In genomic region chr7:41870017-41870416, GRCh38 we compare ENCODE assay signal across 12 cellular contexts.
A peak's percentile ranks its signal among the peaks of the same experiment; 100 is the strongest.
DNase-seq lines count a peak whose midpoint lies in the region; ATAC-seq and TF ChIP-seq lines count a peak whose summit lies in the region.
"Had no signal": no experiment of that assay in that cellular context is flagged by ENCODE, and none has a peak within 500 bp of the region (broad histone marks: within the 10 kb centered on the region; RNA-seq: fewer than 3 reads in every experiment).

No MANE protein-coding gene starts in this region.

- H3K4me2 ChIP-seq in smooth muscle cell = peak overlapping the region; percentile 50

- H3K27ac ChIP-seq in smooth muscle cell (ENCODE audit: low read depth) = peak overlapping the region; percentile 75
- H3K27ac ChIP-seq in Peyer's patch = no peak overlapping the region

- H3K27me3 Mint-ChIP-seq in activated CD8-positive, alpha-beta T cell treated with anti-CD3 and anti-CD28 coated beads for 36 hours = peaks cover 29% of the 10 kb centered on the region
- peaks cover 19% of the 10 kb centered on the region for H3K27me3 Mint-ChIP-seq in activated CD8-positive, alpha-beta T cell treated with anti-CD3 and anti-CD28 coated beads, Interleukin-2, amount 10 ng/mL, durations not matched to agents 7 days and 5 days (ENCODE audit: low read depth)

- no peak overlapping the region for H3K4me3 ChIP-seq in smooth muscle cell
- H3K4me3 ChIP-seq in Peyer's patch = no peak overlapping the region

- peak overlapping the region; percentile 40 for H2AFZ ChIP-seq in smooth muscle cell (ENCODE audit: low read depth)

- H3K36me3 ChIP-seq in smooth muscle cell (ENCODE audit: low read depth) = no peaks in the 10 kb centered on the region
- no peaks in the 10 kb centered on the region for H3K36me3 ChIP-seq in Peyer's patch

- peaks cover 23% of the 10 kb centered on the region for H3K4me1 Mint-ChIP-seq in activated CD8-positive, alpha-beta T cell treated with anti-CD3 and anti-CD28 coated beads for 36 hours (ENCODE audit: low read depth)
- H3K4me1 Mint-ChIP-seq in activated CD8-positive, alpha-beta T cell treated with anti-CD3 and anti-CD28 coated beads, Interleukin-2, amount 10 ng/mL, durations not matched to agents 7 days and 5 days (ENCODE audit: low read depth) = peaks cover 27% of the 10 kb centered on the region

- H3F3A ChIP-seq in smooth muscle cell (ENCODE audit: low read depth) = no peaks in the 10 kb centered on the region

- CTCF ChIA-PET in activated CD8-positive, alpha-beta T cell treated with anti-CD3 and anti-CD28 coated beads for 36 hours (lab: Charles Lee) = interaction anchor here (1.1 to 3.1 kb wide), 3 partner anchors 10 to 71 kb away, joined by 3 to 12 read pairs (median 9); no protein-coding TSS in a partner anchor
- CTCF ChIA-PET in activated CD8-positive, alpha-beta T cell treated with anti-CD3 and anti-CD28 coated beads, Interleukin-2, amount 10 ng/mL, durations not matched to agents 7 days and 5 days (lab: Charles Lee) = interaction anchor here (1.1 to 1.2 kb wide), 2 partner anchors 12 to 71 kb away, joined by 3 to 4 read pairs; no protein-coding TSS in a partner anchor

- H3K9ac ChIP-seq in smooth muscle cell (ENCODE audit: low read depth) = no peak overlapping the region

- H3K9me3 Mint-ChIP-seq in activated CD8-positive, alpha-beta T cell treated with anti-CD3 and anti-CD28 coated beads for 36 hours = peaks cover 5% of the 10 kb centered on the region
- peaks cover 33% of the 10 kb centered on the region for H3K9me3 Mint-ChIP-seq in activated CD8-positive, alpha-beta T cell treated with anti-CD3 and anti-CD28 coated beads, Interleukin-2, amount 10 ng/mL, durations not matched to agents 7 days and 5 days (ENCODE audit: insufficient read depth)
- H3K9me3 Mint-ChIP-seq: effector memory CD8-positive, alpha-beta T cell had no signal

- intact Hi-C loops in activated CD8-positive, alpha-beta T cell treated with anti-CD3 and anti-CD28 coated beads for 36 hours (cut with micrococcal nuclease) = loop anchor here (5.0 kb wide), 1 partner anchor 53 kb away; no protein-coding TSS in a partner anchor

- no peak for TF ChIP-seq POLR2A in Peyer's patch (IDR thresholded peaks at IDR 0.05)

- H3K9me3 ChIP-seq in smooth muscle cell (replicated peaks; ENCODE audit: low read depth) (no peaks in the 10 kb centered on the region), Peyer's patch (no peaks in the 10 kb centered on the region)

- H3K36me3 Mint-ChIP-seq in activated CD8-positive, alpha-beta T cell treated with anti-CD3 and anti-CD28 coated beads for 36 hours (ENCODE audit: low read depth) = peaks cover 2% of the 10 kb centered on the region
- peaks cover 14% of the 10 kb centered on the region for H3K36me3 Mint-ChIP-seq in activated CD8-positive, alpha-beta T cell treated with anti-CD3 and anti-CD28 coated beads, Interleukin-2, amount 10 ng/mL, durations not matched to agents 7 days and 5 days (ENCODE audit: low read depth)

- POLR2A ChIA-PET in activated CD8-positive, alpha-beta T cell treated with anti-CD3 and anti-CD28 coated beads for 36 hours (lab: Charles Lee) = interaction anchor here (1.2 kb wide), 1 partner anchor 12 kb away, joined by 4 read pairs; no protein-coding TSS in a partner anchor
- POLR2A ChIA-PET in activated CD8-positive, alpha-beta T cell treated with anti-CD3 and anti-CD28 coated beads, Interleukin-2, amount 10 ng/mL, durations not matched to agents 7 days and 5 days (lab: Charles Lee) = no interaction called here

- H3K27ac Mint-ChIP-seq in activated CD8-positive, alpha-beta T cell treated with anti-CD3 and anti-CD28 coated beads for 36 hours = peak overlapping the region; percentile 34
- no peak overlapping the region for H3K27ac Mint-ChIP-seq in activated CD8-positive, alpha-beta T cell treated with anti-CD3 and anti-CD28 coated beads, Interleukin-2, amount 10 ng/mL, durations not matched to agents 7 days and 5 days
- H3K27ac Mint-ChIP-seq: effector memory CD8-positive, alpha-beta T cell had no signal

- ATAC-seq in activated CD8-positive, alpha-beta T cell treated with anti-CD3 and anti-CD28 coated beads for 36 hours = no peak
- no peak for ATAC-seq in activated CD8-positive, alpha-beta T cell treated with anti-CD3 and anti-CD28 coated beads, Interleukin-2, amount 10 ng/mL, durations not matched to agents 7 days and 5 days
- ATAC-seq in HG02678 (IDR thresholded peaks at IDR 0.05; ENCODE audit: unreplicated experiment) (peak; percentile 32), SK-N-SH treated with all-trans-retinoic acid at 6 μM for 48 hours (peak; percentile 63; the same call in 2 of the 3 replicates), HG03139 (IDR thresholded peaks at IDR 0.05; ENCODE audit: unreplicated experiment) (no peak)
- ATAC-seq: effector memory CD8-positive, alpha-beta T cell had no signal

- H3K79me2 ChIP-seq in smooth muscle cell (ENCODE audit: low read depth) = no peaks in the 10 kb centered on the region

- H3K4me3 Mint-ChIP-seq in activated CD8-positive, alpha-beta T cell treated with anti-CD3 and anti-CD28 coated beads for 36 hours = no peak overlapping the region
- H3K4me3 Mint-ChIP-seq in activated CD8-positive, alpha-beta T cell treated with anti-CD3 and anti-CD28 coated beads, Interleukin-2, amount 10 ng/mL, durations not matched to agents 7 days and 5 days = no peak overlapping the region
- H3K4me3 Mint-ChIP-seq: effector memory CD8-positive, alpha-beta T cell had no signal

- H3K27me3 ChIP-seq in smooth muscle cell (ENCODE audit: low read depth) (no peaks in the 10 kb centered on the region), Peyer's patch (no peaks in the 10 kb centered on the region)

- DNase-seq in activated CD8-positive, alpha-beta T cell treated with anti-CD3 and anti-CD28 coated beads for 36 hours = no peak
- DNase-seq in activated CD8-positive, alpha-beta T cell treated with anti-CD3 and anti-CD28 coated beads, Interleukin-2, amount 10 ng/mL, durations not matched to agents 7 days and 5 days = no peak
- DNase-seq in smooth muscle cell (lab: John Stamatoyannopoulos, UW; ENCODE audit: unreplicated experiment) (no peak), DMS 273 (lab: John Stamatoyannopoulos, UW; ENCODE audit: unreplicated experiment) (no peak), Peyer's patch (no peak)
- DNase-seq: ACHN; activated CD8-positive, alpha-beta memory T cell treated with anti-CD3 and anti-CD28 coated beads, Interleukin-2, amount 50 U/mL, for 4 hours; effector memory CD8-positive, alpha-beta T cell; stimulated activated CD4-positive, alpha-beta T cell treated with anti-CD3 and anti-CD28 coated beads, Interleukin-1b, Interleukin-23, amount 100 ng/mL, for 48 hours had no signal

- H3K4me1 ChIP-seq in smooth muscle cell (ENCODE audit: low read depth) (peaks cover 4% of the 10 kb centered on the region), Peyer's patch (no peaks in the 10 kb centered on the region)

- WGBS in smooth muscle cell (ENCODE audit: low lambda C conversion rate) = 41% methylated on average over 4 of the region's 4 CpGs

- no peaks in the 10 kb centered on the region for H4K20me1 ChIP-seq in smooth muscle cell (ENCODE audit: low read depth)

- no peak for TF ChIP-seq CTCF in activated CD8-positive, alpha-beta T cell treated with anti-CD3 and anti-CD28 coated beads for 36 hours (IDR thresholded peaks at IDR 0.05)
- no peak for TF ChIP-seq CTCF in smooth muscle cell (IDR thresholded peaks at IDR 0.05; ENCODE audit: borderline replicate concordance, insufficient read depth, poor library complexity, severe bottlenecking)
- TF ChIP-seq CTCF in Peyer's patch (IDR thresholded peaks at IDR 0.05) = no peak

TF ChIP-seq in SK-N-SH treated with all-trans-retinoic acid at 6 μM for 48 hours, 23 proteins besides CTCF, POLR2A, EP300 and RAD21:
- no peak for TF ChIP-seq ESRRG (CRISPR knock-in tag; IDR thresholded peaks at IDR 0.05)

Comparison
In these comparisons a context has a peak if more than half of its experiments do, and no peak if none do; other contexts are left out.
1. ATAC-seq: peak in HG02678 (single experiment) and SK-N-SH treated with all-trans-retinoic acid at 6 μM for 48 hours (single experiment); none in activated CD8-positive, alpha-beta T cell treated with anti-CD3 and anti-CD28 coated beads for 36 hours (single experiment), activated CD8-positive, alpha-beta T cell treated with anti-CD3 and anti-CD28 coated beads, Interleukin-2, amount 10 ng/mL, durations not matched to agents 7 days and 5 days (single experiment) and HG03139 (single experiment).